20 cellular contexts compared by ENCODE assay signal in genomic region chr7:101466871-101467270, GRCh38.
"Had no signal": no experiment of that assay in that cellular context is flagged by ENCODE, and none has a peak within 500 bp of the region (broad histone marks: within the 10 kb centered on the region; RNA-seq: fewer than 3 reads in every experiment).

No MANE protein-coding gene starts in this region.

- FAIRE-seq: endothelial cell of umbilical vein, islet of Langerhans had no signal

- H3K36me3 ChIP-seq: cardiac muscle cell, colonic mucosa, heart left ventricle, neutrophil, prostate gland, right lobe of liver, upper lobe of left lung had no signal

- H3K36me3 Mint-ChIP-seq: activated naive CD8-positive, alpha-beta T cell had no signal

- ATAC-seq: heart left ventricle, left ventricle myocardium superior had no signal

- H3K4me3 Mint-ChIP-seq: activated naive CD8-positive, alpha-beta T cell had no signal

- H3K27ac ChIP-seq: cardiac muscle cell, colonic mucosa, heart left ventricle, neutrophil, prostate gland, right lobe of liver, upper lobe of left lung had no signal

- H3K9me3 ChIP-seq: colonic mucosa, heart left ventricle, neutrophil, prostate gland, right lobe of liver, upper lobe of left lung had no signal

- H3K27me3 ChIP-seq: cardiac muscle cell, colonic mucosa, neutrophil, right lobe of liver, upper lobe of left lung had no signal

- DNase-seq: activated CD4-positive, alpha-beta T cell treated with anti-CD3 and anti-CD28 coated beads, Interleukin-2, amount 50 U/mL, for 1 hour; activated gamma-delta T cell; activated T-cell treated with anti-CD3 and anti-CD28 coated beads for 4 hours; colonic mucosa; effector CD4-positive, alpha-beta T cell; foreskin melanocyte; heart left ventricle; left ventricle myocardium superior; mesenchymal stem cell; right lobe of liver; stimulated activated CD4-positive, alpha-beta T cell treated with anti-CD3 and anti-CD28 coated beads, Interleukin-12 subunit alpha, Interleukin-12 subunit beta, amount 100 ng/mL, for 4 hours; stimulated activated naive CD4-positive, alpha-beta T cell treated with Interleukin-2 at 50 U/mL for 16 hours; T-helper 2 cell; upper lobe of left lung had no signal

- H3K27me3 Mint-ChIP-seq: activated naive CD8-positive, alpha-beta T cell had no signal

- H3K4me3 ChIP-seq: cardiac muscle cell, colonic mucosa, heart left ventricle, prostate gland, right lobe of liver, upper lobe of left lung had no signal

- H3K4me1 ChIP-seq: colonic mucosa, heart left ventricle, prostate gland, right lobe of liver, upper lobe of left lung had no signal
